ENCODE assay signal across 10 cellular contexts in the genomic region with DNA sequence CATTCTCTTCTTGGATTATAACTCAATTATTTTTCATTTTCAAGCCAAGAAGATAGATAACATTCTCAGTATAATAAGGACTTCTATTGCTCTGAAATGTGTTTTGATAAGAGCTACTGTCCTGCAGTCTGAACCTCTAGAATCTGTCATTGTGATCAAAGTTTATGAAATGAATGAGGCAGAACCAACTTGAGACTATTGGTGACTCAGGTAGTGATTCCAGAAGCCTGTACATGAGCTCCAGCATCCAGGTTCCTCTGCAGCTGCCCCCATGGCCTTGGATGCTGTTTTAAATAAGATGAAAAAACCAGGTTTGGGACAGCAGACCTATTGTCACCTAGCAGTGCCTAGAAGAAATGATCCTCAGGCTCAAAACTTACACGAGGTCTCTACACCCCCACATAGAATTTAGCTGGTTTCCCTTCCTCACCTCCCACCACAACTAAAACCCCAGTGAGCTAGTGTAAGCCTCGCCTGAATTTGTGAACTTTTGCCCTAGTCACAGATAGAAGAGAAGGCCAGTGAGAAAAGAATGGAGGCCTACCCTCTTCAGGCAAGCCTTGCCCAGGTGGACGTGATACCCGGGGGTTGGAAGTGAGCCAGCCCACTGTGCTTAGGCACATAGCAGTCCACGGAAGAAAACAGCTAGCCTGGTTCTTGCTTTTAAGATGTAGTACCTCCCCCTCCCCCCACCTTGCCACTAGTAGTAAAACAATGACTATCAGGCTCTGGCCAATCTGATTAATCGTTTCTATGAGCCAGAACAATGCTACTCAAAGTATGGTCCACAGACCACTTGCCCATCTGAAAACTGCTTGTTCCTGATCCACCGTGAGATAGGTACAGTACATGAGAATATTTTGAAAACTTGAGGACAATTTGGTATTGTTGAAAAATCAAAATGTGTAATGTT.
DNase-seq lines count a peak whose midpoint lies in the region; ATAC-seq, FAIRE-seq and TF ChIP-seq lines count a peak whose summit lies in the region.
"Had no signal": no experiment of that assay in that cellular context is flagged by ENCODE, and none has a peak within 500 bp of the region (broad histone marks: within the 10 kb centered on the region; RNA-seq: fewer than 3 reads in every experiment).

No MANE protein-coding gene starts in this region.

- no peaks in the 10 kb centered on the region for H4K20me1 ChIP-seq in HepG2 (ENCODE audit: insufficient read depth, low read length)

- H3K27ac ChIP-seq in HepG2 (ENCODE audit: extremely low read length, insufficient read depth, low read length), result no peak overlapping the region
- H3K27ac ChIP-seq in right lobe of liver, result no peak overlapping the region
- peak overlapping the region; percentile 9 to 21 for H3K27ac ChIP-seq in testis
- H3K27ac ChIP-seq: sigmoid colon had no signal

- no peak overlapping the region for H2AFZ ChIP-seq in HepG2 (ENCODE audit: low read length)

- H3K27ac Mint-ChIP-seq in activated CD8-positive, alpha-beta T cell treated with anti-CD3 and anti-CD28 coated beads for 36 hours, result peak overlapping the region; percentile 79

- no peaks in the 10 kb centered on the region for H3K9me3 Mint-ChIP-seq in activated CD8-positive, alpha-beta T cell treated with anti-CD3 and anti-CD28 coated beads for 36 hours

- H3K27me3 ChIP-seq in HepG2 (ENCODE audit: control insufficient read depth in 1 of 2, insufficient read depth in 2 of 2, low read length in 2 of 2) (no peaks in the 10 kb centered on the region), right lobe of liver (no peaks in the 10 kb centered on the region), testis (no peaks in the 10 kb centered on the region)
- H3K27me3 ChIP-seq: sigmoid colon had no signal

- no peak overlapping the region for H3K4me3 Mint-ChIP-seq in activated CD8-positive, alpha-beta T cell treated with anti-CD3 and anti-CD28 coated beads for 36 hours

- CTCF ChIA-PET in HepG2 (lab: Yijun Ruan, JAX; ENCODE audit: low intra/inter-chr PET ratio, low total read pairs), result no interaction called here
- CTCF ChIA-PET in activated CD8-positive, alpha-beta T cell treated with anti-CD3 and anti-CD28 coated beads for 36 hours (lab: Charles Lee), result interaction anchor here (0.8 to 2.2 kb wide), 8 partner anchors 14 to 240 kb away, joined by 3 to 11 read pairs (median 4); no protein-coding TSS in a partner anchor

- no peak for FAIRE-seq in HepG2 (lab: Jason Lieb, UNC)

- H3K36me3 ChIP-seq in HepG2 (replicated peaks in 1 of 2; ENCODE audit: control insufficient read depth in 1 of 2, insufficient read depth in 2 of 2, low read length in 2 of 2) (peaks cover 20 to 48% of the 10 kb centered on the region in 2 experiments), right lobe of liver (peaks cover 0 to 33% (median 8%) of the 10 kb centered on the region in 4 donors), testis (ENCODE audit: low read depth, missing control alignments) (no peaks in the 10 kb centered on the region)

- ATAC-seq in HepG2 (no peak), right lobe of liver (no peak), HG02798 (IDR thresholded peaks at IDR 0.05; ENCODE audit: poor library complexity, unreplicated experiment) (peak; percentile 78)
- peak; percentile 94 for ATAC-seq in activated CD8-positive, alpha-beta T cell treated with anti-CD3 and anti-CD28 coated beads for 36 hours

- intact Hi-C loops in HepG2 (cut with micrococcal nuclease; ENCODE audit: unreplicated experiment) (loop anchor here (1.0 kb wide), 1 partner anchor 23 kb away; no protein-coding TSS in a partner anchor), right lobe of liver (cut with DNase I) (no loop called here), testis (cut with DNase I; ENCODE audit: low total_unique reads) (no loop called here)
- intact Hi-C loops in activated CD8-positive, alpha-beta T cell treated with anti-CD3 and anti-CD28 coated beads for 36 hours (cut with micrococcal nuclease), result no loop called here

- no peak for TF ChIP-seq RAD21 in HepG2 (CRISPR knock-in tag; IDR thresholded peaks at IDR 0.05)

- no peak overlapping the region for H3K9ac ChIP-seq in HepG2 (ENCODE audit: insufficient read depth, low read depth, low read length)

- TF ChIP-seq CTCF in HepG2 (CRISPR knock-in tag; IDR thresholded peaks at IDR 0.05) (no peak), right lobe of liver (IDR thresholded peaks at IDR 0.05) (no peak), testis (IDR thresholded peaks at IDR 0.05) (no peak)
- TF ChIP-seq CTCF in activated CD8-positive, alpha-beta T cell treated with anti-CD3 and anti-CD28 coated beads for 36 hours (IDR thresholded peaks at IDR 0.05), result no peak

- TF ChIP-seq POLR2A in HepG2 (IDR thresholded peaks at IDR 0.05; ENCODE audit: insufficient read depth in 1 of 2, low read depth in 2 of 2, low read length in 2 of 2) (no peak), right lobe of liver (IDR thresholded peaks at IDR 0.05) (no peak), testis (IDR thresholded peaks at IDR 0.05) (no peak)

- BruUV-seq in HepG2 (replicated peaks; lab: Mats Ljungman, UMichigan), result TSS peak; percentile 6

- WGBS in HepG2 (ENCODE audit: low lambda C conversion rate), result 86% methylated on average over 7 of the region's 7 CpGs
- whole genome bisulfite sequencing in right lobe of liver (ENCODE audit: insufficient coverage, low coverage, low lambda C conversion rate, missing lambda C conversion rate), result 61% methylated on average over 6 of the region's 7 CpGs
- 64 to 82% methylated on average over 6 to 7 of the region's 7 CpGs for WGBS in testis, 2 donors

- H3K4me2 ChIP-seq in HepG2 (ENCODE audit: low read depth, low read length), result no peak overlapping the region

- TF ChIP-seq EP300 in HepG2 (IDR thresholded peaks at IDR 0.05; ENCODE audit: low read depth in 2 of 2, low read length in 2 of 2) (no peak), HepG2 (CRISPR knock-in tag; IDR thresholded peaks at IDR 0.05; ENCODE audit: borderline replicate concordance) (no peak)

- H3K27me3 Mint-ChIP-seq in activated CD8-positive, alpha-beta T cell treated with anti-CD3 and anti-CD28 coated beads for 36 hours, result no peaks in the 10 kb centered on the region

- in situ Hi-C loops in HepG2 (cut with HindIII; ENCODE audit: extremely low pct_ligation_motif_present, low pct_unique_long_range_greater_than_20kb), result no loop called here

- H3K4me3 ChIP-seq in HepG2 (replicated peaks in 1 of 3; ENCODE audit: insufficient read depth in 1 of 3, low read depth in 2 of 3, low read length in 3 of 3) (no peak overlapping the region), right lobe of liver (no peak overlapping the region), testis (no peak overlapping the region)
- H3K4me3 ChIP-seq: sigmoid colon had no signal

- H3K4me1 ChIP-seq in HepG2 (ENCODE audit: insufficient read depth, low read length) (no peaks in the 10 kb centered on the region), right lobe of liver (no peaks in the 10 kb centered on the region), testis (peaks cover 41% of the 10 kb centered on the region)

- no peaks in the 10 kb centered on the region for H3K79me2 ChIP-seq in HepG2 (ENCODE audit: insufficient read depth, low read length)

- POLR2A ChIA-PET in HepG2 (lab: Yijun Ruan, JAX), result no interaction called here
- POLR2A ChIA-PET in activated CD8-positive, alpha-beta T cell treated with anti-CD3 and anti-CD28 coated beads for 36 hours (lab: Charles Lee), result interaction anchor here (0.8 to 1.4 kb wide), 4 partner anchors 11 to 144 kb away, joined by 3 to 6 read pairs (median 4); no protein-coding TSS in a partner anchor

- H3K36me3 Mint-ChIP-seq in activated CD8-positive, alpha-beta T cell treated with anti-CD3 and anti-CD28 coated beads for 36 hours (ENCODE audit: low read depth), result peaks cover 60% of the 10 kb centered on the region

- H3K4me1 Mint-ChIP-seq in activated CD8-positive, alpha-beta T cell treated with anti-CD3 and anti-CD28 coated beads for 36 hours (ENCODE audit: low read depth), result peaks cover 26% of the 10 kb centered on the region

- no peak for DNase-seq in HepG2 (ENCODE audit: low spot score)
- no peak for DNase-seq in right lobe of liver
- peak; percentile 58 for DNase-seq in activated CD8-positive, alpha-beta T cell treated with anti-CD3 and anti-CD28 coated beads for 36 hours
- DNase-seq in testis, result no peak
- no peak for DNase-seq in A172 (ENCODE audit: low spot score)
- DNase-seq in GF-D8 (lab: John Stamatoyannopoulos, UW), result no peak
- no peak for DNase-seq in medulla oblongata (ENCODE audit: extremely low spot score)
- DNase-seq: NCI-H446 treated with DMSO at 0.1 percent for 48 hours, sigmoid colon had no signal

- H3K9me3 ChIP-seq in HepG2 (ENCODE audit: low read length) (no peaks in the 10 kb centered on the region), right lobe of liver (no peaks in the 10 kb centered on the region), testis (no peaks in the 10 kb centered on the region)
- H3K9me3 ChIP-seq: sigmoid colon had no signal

TF ChIP-seq in HepG2, 621 proteins besides CTCF, POLR2A, EP300 and RAD21:
- TF ChIP-seq, protein P1, sequence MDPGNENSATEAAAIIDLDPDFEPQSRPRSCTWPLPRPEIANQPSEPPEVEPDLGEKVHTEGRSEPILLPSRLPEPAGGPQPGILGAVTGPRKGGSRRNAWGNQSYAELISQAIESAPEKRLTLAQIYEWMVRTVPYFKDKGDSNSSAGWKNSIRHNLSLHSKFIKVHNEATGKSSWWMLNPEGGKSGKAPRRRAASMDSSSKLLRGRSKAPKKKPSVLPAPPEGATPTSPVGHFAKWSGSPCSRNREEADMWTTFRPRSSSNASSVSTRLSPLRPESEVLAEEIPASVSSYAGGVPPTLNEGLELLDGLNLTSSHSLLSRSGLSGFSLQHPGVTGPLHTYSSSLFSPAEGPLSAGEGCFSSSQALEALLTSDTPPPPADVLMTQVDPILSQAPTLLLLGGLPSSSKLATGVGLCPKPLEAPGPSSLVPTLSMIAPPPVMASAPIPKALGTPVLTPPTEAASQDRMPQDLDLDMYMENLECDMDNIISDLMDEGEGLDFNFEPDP (CRISPR knock-in tag; conservative IDR thresholded peaks at IDR 0.05), result no peak
- no peak for TF ChIP-seq NFE2L1 (CRISPR knock-in tag; IDR thresholded peaks at IDR 0.05; ENCODE audit: borderline replicate concordance)
TF ChIP-seq in HepG2: peak in this region for 0.

Comparison
In these comparisons a context has a peak if more than half of its experiments do, and no peak if none do; other contexts are left out.
1. ATAC-seq: peak in HG02798 (single experiment) and activated CD8-positive, alpha-beta T cell treated with anti-CD3 and anti-CD28 coated beads for 36 hours (single experiment); none in HepG2 (single experiment) and right lobe of liver (0 of 4).
2. H3K27ac ChIP-seq: peak in testis (2 of 2); none in HepG2 (single experiment) and right lobe of liver (0 of 3).